In genomic region chr7:80135306-80136104, GRCh38 we compare ENCODE assay signal across 8 cellular contexts. TPM values are rescaled to one million over a fixed set of nuclear protein-coding genes. Genes with fewer than 3 reads are reported as not detected.
DNase-seq lines count a peak whose midpoint lies in the region; ATAC-seq lines count a peak whose summit lies in the region.

No MANE protein-coding gene starts in this region.

- H3K27me3 ChIP-seq in SJCRH30, result no peaks in the 10 kb centered on the region

- H3K4me3 ChIP-seq in GM08714 (ENCODE audit: low read length) (peak overlapping the region; percentile 85), SJCRH30 (peak overlapping the region; percentile 96)

- DNase-seq in SJCRH30, result peak; percentile 50 to 66
- peak; percentile 26 for DNase-seq in dedifferentiated amniotic fluid mesenchymal stem cell (ENCODE audit: extremely low spot score)
- no peak for DNase-seq in left lobe of liver (ENCODE audit: low spot score)
- peak; percentile 1 for DNase-seq in stimulated activated CD8-positive, alpha-beta memory T cell treated with anti-CD3 and anti-CD28 coated beads, Interleukin-12 subunit alpha, Interleukin-12 subunit beta, amount 100 ng/mL, for 4 hours (ENCODE audit: low read depth)
- no peak for DNase-seq in GM19240 (ENCODE audit: insufficient read length, low spot score)
- no peak for DNase-seq in HPDE6-E6E7 (ENCODE audit: extremely low spot score)

- no peaks in the 10 kb centered on the region for H3K36me3 ChIP-seq in SJCRH30

- peak overlapping the region; percentile 84 for H3K27ac ChIP-seq in SJCRH30

- peak; percentile 35 for ATAC-seq in HG02943 (IDR thresholded peaks at IDR 0.05; ENCODE audit: low read depth, unreplicated experiment)
- peak; percentile 48 for ATAC-seq in left lobe of liver

- H3K4me1 ChIP-seq in SJCRH30, result peaks cover 7% of the 10 kb centered on the region; the same call in 1 of the 2 replicates

- H3K9me3 ChIP-seq in SJCRH30 (replicated peaks), result peaks cover 3% of the 10 kb centered on the region; the same call in 1 of the 2 replicates

RNA-seq across cellular contexts. Expression of gene GNAI1, which starts 0.9 kb away (rescaled TPM):
- 39.4 and 44.0 TPM in 2 replicates for total RNA-seq in SJCRH30 (2014; rRNA removed; shearing (Covaris generic))
- total RNA-seq in left lobe of liver, result 15.6 TPM

Comparison
In these comparisons a context has a peak if more than half of its experiments do, and no peak if none do; other contexts are left out.
1. DNase-seq: peak in SJCRH30 (2 of 2), dedifferentiated amniotic fluid mesenchymal stem cell (single experiment) and stimulated activated CD8-positive, alpha-beta memory T cell treated with anti-CD3 and anti-CD28 coated beads, Interleukin-12 subunit alpha, Interleukin-12 subunit beta, amount 100 ng/mL, for 4 hours (single experiment); none in left lobe of liver (single experiment), GM19240 (single experiment) and HPDE6-E6E7 (single experiment).